35 cellular contexts compared by ENCODE assay signal in genomic region chr17:30274887-30275286, GRCh38. TPM values are rescaled to one million over a fixed set of nuclear protein-coding genes. Genes with fewer than 3 reads are reported as not detected.
"Had no signal": no experiment of that assay in that cellular context is flagged by ENCODE, and none has a peak within 500 bp of the region (broad histone marks: within the 10 kb centered on the region; RNA-seq: fewer than 3 reads in every experiment).

No MANE protein-coding gene starts in this region.

- H3K9me3 Mint-ChIP-seq: brain; nephron; stimulated activated naive CD8-positive, alpha-beta T cell treated with anti-CD3 and anti-CD28 coated beads, Interleukin-15, amount 100 ng/mL, for 72 hours; T-helper 1 cell treated with Interleukin-12 subunit alpha and Interleukin-12 subunit beta and Interleukin-4 antibody, amounts not matched to agents 30 μg/mL and 1 μg/mL, for 36 hours had no signal

- H3K27me3 Mint-ChIP-seq: activated naive CD8-positive, alpha-beta T cell; stimulated activated naive CD8-positive, alpha-beta T cell treated with anti-CD3 and anti-CD28 coated beads, Interleukin-15, amount 100 ng/mL, for 72 hours had no signal

- H3K4me3 Mint-ChIP-seq: activated naive CD8-positive, alpha-beta T cell; brain; nephron; stimulated activated naive CD8-positive, alpha-beta T cell treated with anti-CD3 and anti-CD28 coated beads, Interleukin-15, amount 100 ng/mL, for 72 hours; T-helper 1 cell treated with Interleukin-12 subunit alpha and Interleukin-12 subunit beta and Interleukin-4 antibody, amounts not matched to agents 30 μg/mL and 1 μg/mL, for 36 hours had no signal

- H3K27ac Mint-ChIP-seq: activated naive CD8-positive, alpha-beta T cell; brain; nephron; T-helper 1 cell treated with Interleukin-12 subunit alpha and Interleukin-12 subunit beta and Interleukin-4 antibody, amounts not matched to agents 30 μg/mL and 1 μg/mL, for 36 hours had no signal

- H3K4me1 Mint-ChIP-seq: brain; nephron; stimulated activated naive CD8-positive, alpha-beta T cell treated with anti-CD3 and anti-CD28 coated beads, Interleukin-15, amount 100 ng/mL, for 72 hours had no signal

- DNase-seq: activated CD4-positive, alpha-beta T cell treated with anti-CD3 and anti-CD28 coated beads for 48 hours; activated CD4-positive, alpha-beta T cell treated with anti-CD3 and anti-CD28 coated beads, Interleukin-2, amount 50 U/mL, for 48 hours; activated CD8-positive, alpha-beta memory T cell treated with anti-CD3 and anti-CD28 coated beads for 24 hours; activated effector memory CD4-positive, alpha-beta T cell treated with Interleukin-2 at 50 U/mL for 16 hours; activated naive CD4-positive, alpha-beta T cell treated with Interleukin-2 at 50 U/mL for 16 hours; cortex of kidney; esophagus squamous epithelium; glutamatergic neuron; islet precursor cell; left cardiac atrium; left ventricle myocardium superior; retina; stimulated activated CD4-positive, alpha-beta T cell treated with anti-CD3 and anti-CD28 coated beads, Interleukin-12 subunit alpha, Interleukin-12 subunit beta, amount 100 ng/mL, for 4 hours; stimulated activated CD4-positive, alpha-beta T cell treated with anti-CD3 and anti-CD28 coated beads, Interleukin-4, amount 100 ng/mL, for 1 hour; stimulated activated naive CD8-positive, alpha-beta T cell treated with anti-CD3 and anti-CD28 coated beads, Interleukin-15, amount 100 ng/mL, for 72 hours; substantia nigra; T-helper 9 cell; WERI-Rb-1 had no signal

- FAIRE-seq: frontal cortex had no signal

- ATAC-seq: activated CD4-positive, CD25-positive, alpha-beta regulatory T cell treated with anti-CD3 and anti-CD28 coated beads, Interleukin-2, amount 50 U/mL, for 24 hours; left cardiac atrium; left ventricle myocardium superior; sciatic nerve; stimulated activated naive CD8-positive, alpha-beta T cell treated with anti-CD3 and anti-CD28 coated beads, Interleukin-15, amount 100 ng/mL, for 72 hours had no signal

- H3K27ac ChIP-seq: cardiac muscle cell, esophagus squamous epithelium, skin epidermis, tibial nerve, WERI-Rb-1 had no signal

- H3K27me3 ChIP-seq: ascending aorta, cardiac muscle cell, esophagus squamous epithelium, tibial nerve had no signal

- H3K9me3 ChIP-seq: ascending aorta, esophagus squamous epithelium, tibial nerve had no signal

- H3K4me1 ChIP-seq: esophagus squamous epithelium, tibial nerve had no signal

- H3K4me3 ChIP-seq: ascending aorta, cardiac muscle cell, esophagus squamous epithelium, skin epidermis, tibial nerve had no signal

RNA-seq across cellular contexts. Expression of gene SLC6A4, which starts 39.4 kb away (rescaled TPM):
- total RNA-seq: left ventricle myocardium superior, mucosa of gallbladder had no signal
- polyA plus RNA-seq: cardiac muscle cell had no signal

RNA-seq across cellular contexts. Expression of gene TMIGD1, which starts 59.0 kb away (rescaled TPM):
- total RNA-seq: ascending aorta, cardiac muscle cell, cerebellum, esophagus squamous epithelium, frontal cortex, left cardiac atrium, left ventricle myocardium superior, lung microvascular endothelial cell, mucosa of gallbladder, osteoblast, posterior vena cava, sciatic nerve, tibial nerve, urinary bladder had no signal
- polyA plus RNA-seq: cardiac muscle cell, urinary bladder had no signal
